10 cellular contexts compared by ENCODE assay signal in genomic region chr13:20425819-20426219, GRCh38.
DNase-seq lines count a peak whose midpoint lies in the region; ATAC-seq and TF ChIP-seq lines count a peak whose summit lies in the region.
"Had no signal": no experiment of that assay in that cellular context is flagged by ENCODE, and none has a peak within 500 bp of the region (broad histone marks: within the 10 kb centered on the region; RNA-seq: fewer than 3 reads in every experiment).

No MANE protein-coding gene starts in this region.

- H4K20me1 ChIP-seq in SK-N-SH (ENCODE audit: insufficient read depth), result no peaks in the 10 kb centered on the region

- no peak for TF ChIP-seq EP300 in SK-N-SH (IDR thresholded peaks at IDR 0.05; ENCODE audit: borderline replicate concordance in 1 of 2, low read depth in 1 of 2, low read length in 1 of 2)

- no peak for ATAC-seq in SK-N-SH treated with all-trans-retinoic acid at 6 μM for 48 hours
- peak; percentile 72 for ATAC-seq in HG02642 (IDR thresholded peaks at IDR 0.05; ENCODE audit: poor library complexity, unreplicated experiment)

- H3K4me1 ChIP-seq in SK-N-SH (ENCODE audit: control insufficient read depth in 1 of 2, insufficient read depth in 2 of 2, low read depth in 1 of 2, low read length in 1 of 2), result no peaks in the 10 kb centered on the region

- no peaks in the 10 kb centered on the region for H3F3A ChIP-seq in SK-N-SH (replicated peaks; ENCODE audit: insufficient read depth)

- no peak overlapping the region for H3K4me2 ChIP-seq in SK-N-SH

- no peaks in the 10 kb centered on the region for H3K36me3 ChIP-seq in SK-N-SH (replicated peaks in 1 of 2; ENCODE audit: control insufficient read depth in 1 of 2, insufficient read depth in 2 of 2, low read length in 1 of 2)

- H3K27me3 ChIP-seq in SK-N-SH (ENCODE audit: insufficient read depth), result no peaks in the 10 kb centered on the region

- CTCF ChIA-PET in SK-N-SH (lab: Yijun Ruan, JAX), result no interaction called here

- DNase-seq in SK-N-SH (peak; percentile 39), RPMI7951 (ENCODE audit: low read depth) (peak; percentile 78), renal cortical epithelial cell (ENCODE audit: low read depth) (peak; percentile 81), activated gamma-delta T cell (lab: John Stamatoyannopoulos, UW) (no peak), NCI-H1694 (lab: John Stamatoyannopoulos, UW) (no peak), NCI-H226 (no peak)
- DNase-seq: NCI-H446 treated with DMSO at 0.1 percent for 48 hours had no signal

- no peak overlapping the region for H3K4me3 ChIP-seq in SK-N-SH (ENCODE audit: low read depth in 2 of 2, low read length in 1 of 2)

- no peak for TF ChIP-seq CTCF in SK-N-SH (IDR thresholded peaks at IDR 0.05)

- no peak overlapping the region for H3K9ac ChIP-seq in SK-N-SH

- no peaks in the 10 kb centered on the region for H3K79me2 ChIP-seq in SK-N-SH (ENCODE audit: insufficient read depth)

- H3K9me3 ChIP-seq in SK-N-SH, result no peaks in the 10 kb centered on the region

- H3K9me2 ChIP-seq in SK-N-SH, result no peaks in the 10 kb centered on the region

- H3K27ac ChIP-seq in SK-N-SH (ENCODE audit: low read depth in 2 of 2, low read length in 1 of 2), result no peak overlapping the region
- H3K27ac ChIP-seq: 22Rv1 had no signal

- TF ChIP-seq RAD21 in SK-N-SH (IDR thresholded peaks at IDR 0.05; ENCODE audit: low read length), result no peak

- H2AFZ ChIP-seq in SK-N-SH (ENCODE audit: low read depth), result no peak overlapping the region

- 97% methylated on average over 7 of the region's 7 CpGs for WGBS in SK-N-SH (ENCODE audit: low lambda C conversion rate)

- POLR2A ChIA-PET in SK-N-SH (lab: Yijun Ruan, JAX), result no interaction called here

TF ChIP-seq in SK-N-SH, 30 proteins besides CTCF, POLR2A, EP300 and RAD21:
- TF ChIP-seq ZBTB33 (IDR thresholded peaks at IDR 0.05; ENCODE audit: borderline replicate concordance, low read depth), result no peak
- no peak for TF ChIP-seq TCF12 (IDR thresholded peaks at IDR 0.05)
- no peak for TF ChIP-seq RFX5 (IDR thresholded peaks at IDR 0.05; ENCODE audit: low read length)
- TF ChIP-seq SMC3 (IDR thresholded peaks at IDR 0.05; ENCODE audit: low read depth, low read length), result no peak
- no peak for TF ChIP-seq MXI1 (IDR thresholded peaks at IDR 0.05; ENCODE audit: low read depth, low read length)
- TF ChIP-seq ELF1 (IDR thresholded peaks at IDR 0.05), result no peak
- TF ChIP-seq GATA2 (CRISPR knock-in tag; IDR thresholded peaks at IDR 0.05), result no peak
- no peak for TF ChIP-seq FOXM1 (IDR thresholded peaks at IDR 0.05; ENCODE audit: low read depth)
- no peak for TF ChIP-seq SIN3A (IDR thresholded peaks at IDR 0.05; ENCODE audit: borderline replicate concordance, low read depth, low read length)
- no peak for TF ChIP-seq USF1 (IDR thresholded peaks at IDR 0.05; ENCODE audit: borderline replicate concordance, low read depth)
- TF ChIP-seq MEF2A (IDR thresholded peaks at IDR 0.05; ENCODE audit: borderline replicate concordance, low read depth), result no peak
- no peak for TF ChIP-seq RXRA (IDR thresholded peaks at IDR 0.05; ENCODE audit: borderline replicate concordance, low read depth)
- no peak for TF ChIP-seq TEAD4 (IDR thresholded peaks at IDR 0.05; ENCODE audit: borderline replicate concordance, insufficient read depth)
- no peak for TF ChIP-seq YY1 (IDR thresholded peaks at IDR 0.05; ENCODE audit: low read depth)
- TF ChIP-seq, protein P1, sequence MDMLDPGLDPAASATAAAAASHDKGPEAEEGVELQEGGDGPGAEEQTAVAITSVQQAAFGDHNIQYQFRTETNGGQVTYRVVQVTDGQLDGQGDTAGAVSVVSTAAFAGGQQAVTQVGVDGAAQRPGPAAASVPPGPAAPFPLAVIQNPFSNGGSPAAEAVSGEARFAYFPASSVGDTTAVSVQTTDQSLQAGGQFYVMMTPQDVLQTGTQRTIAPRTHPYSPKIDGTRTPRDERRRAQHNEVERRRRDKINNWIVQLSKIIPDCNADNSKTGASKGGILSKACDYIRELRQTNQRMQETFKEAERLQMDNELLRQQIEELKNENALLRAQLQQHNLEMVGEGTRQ (IDR thresholded peaks at IDR 0.05; ENCODE audit: borderline replicate concordance, low read depth, low read length), result no peak

TF ChIP-seq in SK-N-SH treated with all-trans-retinoic acid at 6 μM for 48 hours, 23 proteins besides CTCF, POLR2A, EP300 and RAD21:
- TF ChIP-seq ZNF8 (CRISPR knock-in tag; IDR thresholded peaks at IDR 0.05) (no peak), POU6F1 (CRISPR knock-in tag; IDR thresholded peaks at IDR 0.05; ENCODE audit: borderline replicate concordance, low read depth) (no peak), SNAI2 (CRISPR knock-in tag; IDR thresholded peaks at IDR 0.05) (no peak)

Comparison
In these comparisons a context has a peak if more than half of its experiments do, and no peak if none do; other contexts are left out.
1. DNase-seq: peak in SK-N-SH (single experiment), RPMI7951 (single experiment) and renal cortical epithelial cell (single experiment); none in activated gamma-delta T cell (single experiment), NCI-H1694 (single experiment) and NCI-H226 (single experiment).